ENCODE assay signal across 17 cellular contexts in the genomic region with DNA sequence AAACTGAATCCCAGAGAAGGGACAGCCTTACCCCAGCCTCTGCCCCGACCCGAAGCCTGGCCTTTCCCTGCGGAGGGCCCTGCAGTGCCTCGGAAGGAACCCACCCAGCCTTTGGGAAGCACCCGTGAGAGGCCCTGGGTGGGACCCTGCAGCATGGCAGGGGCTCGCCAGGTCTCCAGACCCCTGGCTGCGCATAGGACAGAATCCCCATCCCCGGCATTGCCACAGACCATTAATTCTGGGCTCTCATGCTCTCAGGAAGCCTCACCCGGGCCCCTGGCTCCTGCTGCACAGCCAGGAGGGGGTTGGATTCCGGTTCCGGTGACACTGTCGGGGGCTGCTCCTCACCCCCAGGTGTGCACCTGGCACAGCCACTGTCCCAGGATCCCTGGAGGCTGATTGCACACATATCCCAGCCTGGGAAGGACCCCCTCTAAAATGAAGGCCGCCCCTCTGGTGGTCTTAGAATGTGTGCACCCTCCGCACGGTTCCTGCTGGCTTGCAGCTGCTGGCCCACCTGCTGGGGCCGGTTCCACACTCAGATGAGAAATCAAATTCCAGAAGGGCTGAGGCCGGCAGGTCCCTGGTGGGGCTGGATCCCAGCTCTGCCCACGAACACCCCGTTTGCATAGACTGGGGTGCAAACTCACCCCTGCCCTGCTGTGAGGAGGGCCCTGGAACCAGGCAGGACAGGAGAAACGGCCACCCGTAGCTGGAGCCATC. TPM values are rescaled to one million over a fixed set of nuclear protein-coding genes. Genes with fewer than 3 reads are reported as not detected.
DNase-seq lines count a peak whose midpoint lies in the region; ATAC-seq and TF ChIP-seq lines count a peak whose summit lies in the region.
"Had no signal": no experiment of that assay in that cellular context is flagged by ENCODE, and none has a peak within 500 bp of the region (broad histone marks: within the 10 kb centered on the region; RNA-seq: fewer than 3 reads in every experiment).

No MANE protein-coding gene starts in this region.

- peak; percentile 18 for DNase-seq in NCI-H82 (lab: John Stamatoyannopoulos, UW)
- DNase-seq in NCI-H82 treated with DMSO at 0.1 percent for 48 hours (lab: John Stamatoyannopoulos, UW; ENCODE audit: unreplicated experiment) = no peak
- DNase-seq in right lobe of liver = no peak
- DNase-seq in tibial artery = no peak
- DNase-seq in COR-L47 (lab: John Stamatoyannopoulos, UW) = no peak
- no peak for DNase-seq in GDM1 (lab: John Stamatoyannopoulos, UW)
- no peak for DNase-seq in BE2C
- DNase-seq: activated naive CD4-positive, alpha-beta T cell treated with Interleukin-2 at 50 U/mL for 16 hours; Calu3; erythroblast; H9; Kasumi-1; NCI-H187 treated with DMSO at 0.1 percent for 48 hours; small intestine had no signal

- intact Hi-C loops in right lobe of liver (cut with DNase I) (no loop called here), tibial artery (cut with DNase I; ENCODE audit: low total_unique reads) (no loop called here)

- H3K9me3 ChIP-seq in right lobe of liver (no peaks in the 10 kb centered on the region), tibial artery (no peaks in the 10 kb centered on the region), BE2C (no peaks in the 10 kb centered on the region)
- H3K9me3 ChIP-seq: neutrophil had no signal

- WGBS in right lobe of liver (ENCODE audit: insufficient coverage, low coverage, low lambda C conversion rate, missing lambda C conversion rate) = 69% methylated on average over 6 of the region's 21 CpGs

- TF ChIP-seq CTCF in right lobe of liver (IDR thresholded peaks at IDR 0.05) (no peak), tibial artery (IDR thresholded peaks at IDR 0.05) (no peak), BE2C (IDR thresholded peaks at IDR 0.05; ENCODE audit: low read depth, low read length) (no peak)

- no peaks in the 10 kb centered on the region for H3K27me3 ChIP-seq in right lobe of liver
- peaks cover 0 to 94% of the 10 kb centered on the region in 2 donors for H3K27me3 ChIP-seq in tibial artery
- peaks cover 13% of the 10 kb centered on the region for H3K27me3 ChIP-seq in BE2C

- no peak for TF ChIP-seq POLR2A in right lobe of liver (IDR thresholded peaks at IDR 0.05)

- H3K27ac ChIP-seq in angular gyrus (ENCODE audit: low read depth, low read length) = peak overlapping the region; percentile 45
- H3K27ac ChIP-seq in right lobe of liver = peak overlapping the region in 2 of 3 donors; percentile 18 to 37
- no peak overlapping the region for H3K27ac ChIP-seq in tibial artery
- H3K27ac ChIP-seq: neutrophil had no signal

- no peak for ATAC-seq in right lobe of liver

- H3K4me1 ChIP-seq in right lobe of liver (peaks cover 0 to 15% (median 3%) of the 10 kb centered on the region in 4 donors), tibial artery (peaks cover 0 to 22% (median 10%) of the 10 kb centered on the region in 4 donors), BE2C (peaks cover 4% of the 10 kb centered on the region; the same call in 1 of the 2 replicates)

- H3K36me3 ChIP-seq in right lobe of liver = no peaks in the 10 kb centered on the region
- peaks cover 0 to 17% (median under 1%) of the 10 kb centered on the region in 3 donors for H3K36me3 ChIP-seq in tibial artery
- H3K36me3 ChIP-seq in BE2C = no peaks in the 10 kb centered on the region

- H3K4me3 ChIP-seq in right lobe of liver (peak overlapping the region; percentile 31 to 58 (median 33)), tibial artery (peak overlapping the region; percentile 41 to 46), BE2C (ENCODE audit: low read depth, low read length) (no peak overlapping the region)

RNA-seq across cellular contexts. Expression of a gene that starts 4.7 kb away (rescaled TPM):
- total RNA-seq in right lobe of liver = 10 to 100 TPM; 26.7 to 54.2 (median 45.8) TPM
- 154 TPM for polyA plus RNA-seq in BE2C (2012; ENCODE audit: insufficient read depth, insufficient read length, low read depth)

RNA-seq across cellular contexts. Expression of a gene that starts 19.9 kb away (rescaled TPM):
- total RNA-seq in right lobe of liver = 100 to 1,000 TPM; 117 to 379 (median 184) TPM
- 82.5 TPM for polyA plus RNA-seq in BE2C (2012; ENCODE audit: insufficient read depth, insufficient read length, low read depth)

RNA-seq across cellular contexts. Expression of a gene that starts 45.0 kb away (rescaled TPM):
- 1 to 10 TPM; 1.4 to 7.7 (median 5.1) TPM for total RNA-seq in right lobe of liver
- 119 TPM for polyA plus RNA-seq in BE2C (2012; ENCODE audit: insufficient read depth, insufficient read length, low read depth)
- total RNA-seq: bronchial epithelial cell had no signal

Comparison
In these comparisons a context has a peak if more than half of its experiments do, and no peak if none do; other contexts are left out.
1. H3K27ac ChIP-seq: peak in angular gyrus (single experiment) and right lobe of liver (2 of 3); none in tibial artery (0 of 2).